ENCODE assay signal across 1 cellular context in the genomic region with DNA sequence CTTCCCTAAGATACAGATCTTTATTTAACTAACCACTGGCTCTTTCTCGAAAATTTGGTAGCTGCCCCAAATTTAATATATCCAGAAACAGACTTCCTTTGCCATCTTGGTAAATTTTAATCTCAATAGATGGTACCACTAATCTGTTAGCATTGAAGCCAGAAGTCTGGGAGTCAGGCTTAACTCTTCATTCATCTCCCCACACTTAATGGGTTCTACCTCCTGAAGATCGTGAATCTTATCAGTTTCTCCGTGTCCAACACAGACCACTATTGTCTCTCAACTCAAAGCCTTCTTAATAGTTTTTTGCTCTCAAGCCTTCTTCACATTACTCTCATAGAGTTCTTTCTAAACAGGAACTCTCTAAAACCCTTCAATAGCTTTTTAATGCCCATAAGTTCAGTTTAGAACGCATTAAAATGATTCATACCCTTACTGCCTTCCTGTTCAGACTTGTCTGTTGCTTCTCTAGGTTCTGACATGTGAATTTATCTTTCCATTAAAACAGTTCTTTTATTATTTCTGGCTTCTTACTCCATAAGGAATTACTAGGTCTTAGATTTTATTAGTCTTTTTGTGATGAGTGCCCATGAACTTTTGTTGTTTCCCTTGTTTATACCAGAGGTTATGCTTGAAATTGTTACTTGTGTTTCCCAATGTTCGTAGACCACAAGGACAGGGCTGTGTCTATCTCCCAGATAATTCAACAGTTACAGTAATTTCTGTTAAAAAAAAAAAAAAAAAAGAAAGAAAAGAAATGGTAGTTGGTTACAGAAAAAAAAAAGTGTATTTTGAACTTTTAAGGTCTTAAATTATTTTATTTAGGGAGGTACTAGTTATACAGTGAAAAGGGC.
TF ChIP-seq lines count a peak whose summit lies in the region.

No MANE protein-coding gene starts in this region.

TF ChIP-seq in HEK293, 187 proteins besides CTCF, POLR2A, EP300 and RAD21 (continued from another document and continues in another):
- TF ChIP-seq, protein P1, sequence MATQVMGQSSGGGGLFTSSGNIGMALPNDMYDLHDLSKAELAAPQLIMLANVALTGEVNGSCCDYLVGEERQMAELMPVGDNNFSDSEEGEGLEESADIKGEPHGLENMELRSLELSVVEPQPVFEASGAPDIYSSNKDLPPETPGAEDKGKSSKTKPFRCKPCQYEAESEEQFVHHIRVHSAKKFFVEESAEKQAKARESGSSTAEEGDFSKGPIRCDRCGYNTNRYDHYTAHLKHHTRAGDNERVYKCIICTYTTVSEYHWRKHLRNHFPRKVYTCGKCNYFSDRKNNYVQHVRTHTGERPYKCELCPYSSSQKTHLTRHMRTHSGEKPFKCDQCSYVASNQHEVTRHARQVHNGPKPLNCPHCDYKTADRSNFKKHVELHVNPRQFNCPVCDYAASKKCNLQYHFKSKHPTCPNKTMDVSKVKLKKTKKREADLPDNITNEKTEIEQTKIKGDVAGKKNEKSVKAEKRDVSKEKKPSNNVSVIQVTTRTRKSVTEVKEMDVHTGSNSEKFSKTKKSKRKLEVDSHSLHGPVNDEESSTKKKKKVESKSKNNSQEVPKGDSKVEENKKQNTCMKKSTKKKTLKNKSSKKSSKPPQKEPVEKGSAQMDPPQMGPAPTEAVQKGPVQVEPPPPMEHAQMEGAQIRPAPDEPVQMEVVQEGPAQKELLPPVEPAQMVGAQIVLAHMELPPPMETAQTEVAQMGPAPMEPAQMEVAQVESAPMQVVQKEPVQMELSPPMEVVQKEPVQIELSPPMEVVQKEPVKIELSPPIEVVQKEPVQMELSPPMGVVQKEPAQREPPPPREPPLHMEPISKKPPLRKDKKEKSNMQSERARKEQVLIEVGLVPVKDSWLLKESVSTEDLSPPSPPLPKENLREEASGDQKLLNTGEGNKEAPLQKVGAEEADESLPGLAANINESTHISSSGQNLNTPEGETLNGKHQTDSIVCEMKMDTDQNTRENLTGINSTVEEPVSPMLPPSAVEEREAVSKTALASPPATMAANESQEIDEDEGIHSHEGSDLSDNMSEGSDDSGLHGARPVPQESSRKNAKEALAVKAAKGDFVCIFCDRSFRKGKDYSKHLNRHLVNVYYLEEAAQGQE (tag by site-specific recombination; IDR thresholded peaks at IDR 0.05): no peak
- TF ChIP-seq ZNF354C (tag by site-specific recombination; IDR thresholded peaks at IDR 0.05; ENCODE audit: borderline replicate concordance, low read depth) (no peak), TCF7L2 (IDR thresholded peaks at IDR 0.05; ENCODE audit: borderline replicate concordance, low read depth, low read length) (no peak), SALL2 (tag by site-specific recombination; IDR thresholded peaks at IDR 0.05; ENCODE audit: borderline replicate concordance) (no peak), ZNF155 (tag by site-specific recombination; IDR thresholded peaks at IDR 0.05) (no peak), ZNF2 (tag by site-specific recombination; IDR thresholded peaks at IDR 0.05) (0 out of 2 replicates have a peak, but pooled peaks have one; percentile 31), HOXD13 (CRISPR knock-in tag; IDR thresholded peaks at IDR 0.05; ENCODE audit: borderline replicate concordance) (0 out of 2 replicates have a peak, but pooled peaks have one; percentile 31), ZNF366 (tag by site-specific recombination; conservative IDR thresholded peaks at IDR 0.05) (0 out of 2 replicates have a peak, but pooled peaks have one; percentile 34), ZNF530 (tag by site-specific recombination; IDR thresholded peaks at IDR 0.05; ENCODE audit: low read depth) (no peak), ZNF324 (tag by site-specific recombination; IDR thresholded peaks at IDR 0.05) (no peak), ZBTB20 (tag by site-specific recombination; IDR thresholded peaks at IDR 0.05) (no peak), ZNF239 (tag by site-specific recombination; IDR thresholded peaks at IDR 0.05) (no peak), ZNF830 (tag by site-specific recombination; IDR thresholded peaks at IDR 0.05; ENCODE audit: low read depth) (no peak), ZNF211 (tag by site-specific recombination; IDR thresholded peaks at IDR 0.05; ENCODE audit: low read depth) (no peak), ZNF610 (tag by site-specific recombination; IDR thresholded peaks at IDR 0.05; ENCODE audit: borderline replicate concordance) (no peak), MYNN (tag by site-specific recombination; IDR thresholded peaks at IDR 0.05; ENCODE audit: borderline replicate concordance) (no peak), ZNF792 (tag by site-specific recombination; IDR thresholded peaks at IDR 0.05) (no peak), ZNF785 (tag by site-specific recombination; IDR thresholded peaks at IDR 0.05) (no peak), GLI2 (tag by site-specific recombination; IDR thresholded peaks at IDR 0.05; ENCODE audit: borderline replicate concordance, low read depth) (no peak; the same call in 1 of the 2 replicates), ZNF404 (tag by site-specific recombination; IDR thresholded peaks at IDR 0.05) (no peak), ZFP37 (tag by site-specific recombination; IDR thresholded peaks at IDR 0.05) (no peak), ZNF600 (tag by site-specific recombination; IDR thresholded peaks at IDR 0.05) (no peak), ZNF571 (tag by site-specific recombination; IDR thresholded peaks at IDR 0.05) (no peak), ZFP3 (tag by site-specific recombination; IDR thresholded peaks at IDR 0.05; ENCODE audit: low read depth) (no peak), ZNF521 (tag by site-specific recombination; IDR thresholded peaks at IDR 0.05) (no peak), ZNF302 (tag by site-specific recombination; IDR thresholded peaks at IDR 0.05; ENCODE audit: low read depth) (0 out of 2 replicates have a peak, but pooled peaks have one; percentile 24), ZNF274 (IDR thresholded peaks at IDR 0.05; ENCODE audit: low read length) (no peak), ZNF274 (tag by site-specific recombination; IDR thresholded peaks at IDR 0.05; ENCODE audit: borderline replicate concordance) (no peak), ZNF670 (tag by site-specific recombination; IDR thresholded peaks at IDR 0.05; ENCODE audit: low read depth) (no peak), ZNF791 (tag by site-specific recombination; IDR thresholded peaks at IDR 0.05) (no peak), ZIC2 (tag by site-specific recombination; IDR thresholded peaks at IDR 0.05) (no peak), PRDM1 (tag by site-specific recombination; IDR thresholded peaks at IDR 0.05) (0 out of 2 replicates have a peak, but pooled peaks have one; percentile 22), ZNF112 (tag by site-specific recombination; IDR thresholded peaks at IDR 0.05) (no peak), KLF1 (tag by site-specific recombination; IDR thresholded peaks at IDR 0.05) (no peak)
- TF ChIP-seq, protein P2, sequence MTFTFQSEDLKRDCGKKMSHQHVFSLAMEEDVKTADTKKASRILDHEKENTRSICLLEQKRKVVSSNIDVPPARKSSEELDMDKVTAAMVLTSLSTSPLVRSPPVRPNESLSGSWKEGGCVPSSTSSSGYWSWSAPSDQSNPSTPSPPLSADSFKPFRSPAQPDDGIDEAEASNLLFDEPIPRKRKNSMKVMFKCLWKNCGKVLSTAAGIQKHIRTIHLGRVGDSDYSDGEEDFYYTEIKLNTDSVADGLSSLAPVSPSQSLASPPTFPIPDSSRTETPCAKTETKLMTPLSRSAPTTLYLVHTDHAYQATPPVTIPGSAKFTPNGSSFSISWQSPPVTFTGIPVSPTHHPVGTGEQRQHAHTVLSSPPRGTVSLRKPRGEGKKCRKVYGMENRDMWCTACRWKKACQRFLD (tag by site-specific recombination; IDR thresholded peaks at IDR 0.05): no peak
- TF ChIP-seq, protein P3, sequence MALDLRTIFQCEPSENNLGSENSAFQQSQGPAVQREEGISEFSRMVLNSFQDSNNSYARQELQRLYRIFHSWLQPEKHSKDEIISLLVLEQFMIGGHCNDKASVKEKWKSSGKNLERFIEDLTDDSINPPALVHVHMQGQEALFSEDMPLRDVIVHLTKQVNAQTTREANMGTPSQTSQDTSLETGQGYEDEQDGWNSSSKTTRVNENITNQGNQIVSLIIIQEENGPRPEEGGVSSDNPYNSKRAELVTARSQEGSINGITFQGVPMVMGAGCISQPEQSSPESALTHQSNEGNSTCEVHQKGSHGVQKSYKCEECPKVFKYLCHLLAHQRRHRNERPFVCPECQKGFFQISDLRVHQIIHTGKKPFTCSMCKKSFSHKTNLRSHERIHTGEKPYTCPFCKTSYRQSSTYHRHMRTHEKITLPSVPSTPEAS (tag by site-specific recombination; IDR thresholded peaks at IDR 0.05): no peak
- TF ChIP-seq, protein P4, sequence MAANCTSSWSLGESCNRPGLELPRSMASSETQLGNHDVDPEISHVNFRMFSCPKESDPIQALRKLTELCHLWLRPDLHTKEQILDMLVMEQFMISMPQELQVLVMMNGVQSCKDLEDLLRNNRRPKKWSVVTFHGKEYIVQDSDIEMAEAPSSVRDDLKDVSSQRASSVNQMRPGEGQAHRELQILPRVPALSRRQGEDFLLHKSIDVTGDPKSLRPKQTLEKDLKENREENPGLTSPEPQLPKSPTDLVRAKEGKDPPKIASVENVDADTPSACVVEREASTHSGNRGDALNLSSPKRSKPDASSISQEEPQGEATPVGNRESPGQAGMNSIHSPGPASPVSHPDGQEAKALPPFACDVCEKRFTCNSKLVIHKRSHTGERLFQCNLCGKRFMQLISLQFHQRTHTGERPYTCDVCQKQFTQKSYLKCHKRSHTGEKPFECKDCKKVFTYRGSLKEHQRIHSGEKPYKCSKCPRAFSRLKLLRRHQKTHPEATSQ (tag by site-specific recombination; IDR thresholded peaks at IDR 0.05): no peak
- TF ChIP-seq, protein P5, sequence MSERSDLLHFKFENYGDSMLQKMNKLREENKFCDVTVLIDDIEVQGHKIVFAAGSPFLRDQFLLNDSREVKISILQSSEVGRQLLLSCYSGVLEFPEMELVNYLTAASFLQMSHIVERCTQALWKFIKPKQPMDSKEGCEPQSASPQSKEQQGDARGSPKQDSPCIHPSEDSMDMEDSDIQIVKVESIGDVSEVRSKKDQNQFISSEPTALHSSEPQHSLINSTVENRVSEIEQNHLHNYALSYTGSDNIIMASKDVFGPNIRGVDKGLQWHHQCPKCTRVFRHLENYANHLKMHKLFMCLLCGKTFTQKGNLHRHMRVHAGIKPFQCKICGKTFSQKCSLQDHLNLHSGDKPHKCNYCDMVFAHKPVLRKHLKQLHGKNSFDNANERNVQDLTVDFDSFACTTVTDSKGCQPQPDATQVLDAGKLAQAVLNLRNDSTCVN (tag by site-specific recombination; optimal IDR thresholded peaks at IDR 0.05): no peak
- TF ChIP-seq, protein P6, sequence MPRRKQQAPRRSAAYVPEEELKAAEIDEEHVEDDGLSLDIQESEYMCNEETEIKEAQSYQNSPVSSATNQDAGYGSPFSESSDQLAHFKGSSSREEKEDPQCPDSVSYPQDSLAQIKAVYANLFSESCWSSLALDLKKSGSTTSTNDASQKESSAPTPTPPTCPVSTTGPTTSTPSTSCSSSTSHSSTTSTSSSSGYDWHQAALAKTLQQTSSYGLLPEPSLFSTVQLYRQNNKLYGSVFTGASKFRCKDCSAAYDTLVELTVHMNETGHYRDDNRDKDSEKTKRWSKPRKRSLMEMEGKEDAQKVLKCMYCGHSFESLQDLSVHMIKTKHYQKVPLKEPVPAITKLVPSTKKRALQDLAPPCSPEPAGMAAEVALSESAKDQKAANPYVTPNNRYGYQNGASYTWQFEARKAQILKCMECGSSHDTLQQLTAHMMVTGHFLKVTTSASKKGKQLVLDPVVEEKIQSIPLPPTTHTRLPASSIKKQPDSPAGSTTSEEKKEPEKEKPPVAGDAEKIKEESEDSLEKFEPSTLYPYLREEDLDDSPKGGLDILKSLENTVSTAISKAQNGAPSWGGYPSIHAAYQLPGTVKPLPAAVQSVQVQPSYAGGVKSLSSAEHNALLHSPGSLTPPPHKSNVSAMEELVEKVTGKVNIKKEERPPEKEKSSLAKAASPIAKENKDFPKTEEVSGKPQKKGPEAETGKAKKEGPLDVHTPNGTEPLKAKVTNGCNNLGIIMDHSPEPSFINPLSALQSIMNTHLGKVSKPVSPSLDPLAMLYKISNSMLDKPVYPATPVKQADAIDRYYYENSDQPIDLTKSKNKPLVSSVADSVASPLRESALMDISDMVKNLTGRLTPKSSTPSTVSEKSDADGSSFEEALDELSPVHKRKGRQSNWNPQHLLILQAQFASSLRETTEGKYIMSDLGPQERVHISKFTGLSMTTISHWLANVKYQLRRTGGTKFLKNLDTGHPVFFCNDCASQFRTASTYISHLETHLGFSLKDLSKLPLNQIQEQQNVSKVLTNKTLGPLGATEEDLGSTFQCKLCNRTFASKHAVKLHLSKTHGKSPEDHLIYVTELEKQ (tag by site-specific recombination; IDR thresholded peaks at IDR 0.05; ENCODE audit: borderline replicate concordance): peak; percentile 59; the same call in 1 of the 2 replicates
- TF ChIP-seq, protein P7, sequence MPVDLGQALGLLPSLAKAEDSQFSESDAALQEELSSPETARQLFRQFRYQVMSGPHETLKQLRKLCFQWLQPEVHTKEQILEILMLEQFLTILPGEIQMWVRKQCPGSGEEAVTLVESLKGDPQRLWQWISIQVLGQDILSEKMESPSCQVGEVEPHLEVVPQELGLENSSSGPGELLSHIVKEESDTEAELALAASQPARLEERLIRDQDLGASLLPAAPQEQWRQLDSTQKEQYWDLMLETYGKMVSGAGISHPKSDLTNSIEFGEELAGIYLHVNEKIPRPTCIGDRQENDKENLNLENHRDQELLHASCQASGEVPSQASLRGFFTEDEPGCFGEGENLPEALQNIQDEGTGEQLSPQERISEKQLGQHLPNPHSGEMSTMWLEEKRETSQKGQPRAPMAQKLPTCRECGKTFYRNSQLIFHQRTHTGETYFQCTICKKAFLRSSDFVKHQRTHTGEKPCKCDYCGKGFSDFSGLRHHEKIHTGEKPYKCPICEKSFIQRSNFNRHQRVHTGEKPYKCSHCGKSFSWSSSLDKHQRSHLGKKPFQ (tag by site-specific recombination; IDR thresholded peaks at IDR 0.05): peak; percentile 74; the same call in 1 of the 2 replicates
- TF ChIP-seq, protein P8, sequence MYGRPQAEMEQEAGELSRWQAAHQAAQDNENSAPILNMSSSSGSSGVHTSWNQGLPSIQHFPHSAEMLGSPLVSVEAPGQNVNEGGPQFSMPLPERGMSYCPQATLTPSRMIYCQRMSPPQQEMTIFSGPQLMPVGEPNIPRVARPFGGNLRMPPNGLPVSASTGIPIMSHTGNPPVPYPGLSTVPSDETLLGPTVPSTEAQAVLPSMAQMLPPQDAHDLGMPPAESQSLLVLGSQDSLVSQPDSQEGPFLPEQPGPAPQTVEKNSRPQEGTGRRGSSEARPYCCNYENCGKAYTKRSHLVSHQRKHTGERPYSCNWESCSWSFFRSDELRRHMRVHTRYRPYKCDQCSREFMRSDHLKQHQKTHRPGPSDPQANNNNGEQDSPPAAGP (tag by site-specific recombination; IDR thresholded peaks at IDR 0.05): no peak
